21 cellular contexts compared by ENCODE assay signal in genomic region chr3:46897829-46898320, GRCh38. TPM values are rescaled to one million over a fixed set of nuclear protein-coding genes. Genes with fewer than 3 reads are reported as not detected.
A peak's percentile ranks its signal among the peaks of the same experiment; 100 is the strongest.
DNase-seq lines count a peak whose midpoint lies in the region; ATAC-seq and TF ChIP-seq lines count a peak whose summit lies in the region.
"Had no signal": no experiment of that assay in that cellular context is flagged by ENCODE, and none has a peak within 500 bp of the region (broad histone marks: within the 10 kb centered on the region; RNA-seq: fewer than 3 reads in every experiment).

No MANE protein-coding gene starts in this region.

- H3K9me3 ChIP-seq in SJCRH30 (replicated peaks) (no peaks in the 10 kb centered on the region), stomach (no peaks in the 10 kb centered on the region)
- H3K9me3 ChIP-seq: adrenal gland had no signal

- H3K36me3 ChIP-seq in SJCRH30 = no peaks in the 10 kb centered on the region
- H3K36me3 ChIP-seq in kidney epithelial cell (ENCODE audit: control insufficient read depth, insufficient read depth, low read length) = no peaks in the 10 kb centered on the region
- no peaks in the 10 kb centered on the region for H3K36me3 ChIP-seq in stomach
- H3K36me3 ChIP-seq: adrenal gland, cardiac muscle cell had no signal

- ATAC-seq in left cardiac atrium = no peak
- no peak for ATAC-seq in Right ventricle myocardium superior (ENCODE audit: poor library complexity)

- WGBS in stomach, 5 donors = 62 to 70% (median 67%) methylated on average over 14 to 15 of the region's 15 CpGs

- peak overlapping the region; percentile 56; the same call in 1 of the 2 replicates for H3K27ac ChIP-seq in SJCRH30
- H3K27ac ChIP-seq in stomach = no peak overlapping the region
- H3K27ac ChIP-seq: cardiac muscle cell, PC-9, SK-N-MC had no signal

- no peaks in the 10 kb centered on the region for H3K27me3 ChIP-seq in SJCRH30
- peaks cover 14% of the 10 kb centered on the region for H3K27me3 ChIP-seq in kidney epithelial cell (ENCODE audit: control insufficient read depth, insufficient read depth, low read length)
- peaks cover 0 to 52% (median 16%) of the 10 kb centered on the region in 3 donors for H3K27me3 ChIP-seq in stomach
- H3K27me3 ChIP-seq: cardiac muscle cell had no signal

- no peak for TF ChIP-seq POLR2A in stomach (IDR thresholded peaks at IDR 0.05)

- DNase-seq in left cardiac atrium = peak; percentile 17
- DNase-seq in Right ventricle myocardium superior = no peak
- DNase-seq in SJCRH30 = peak in 1 of 2 experiments; percentile 31
- DNase-seq in kidney epithelial cell (ENCODE audit: low read depth) = no peak
- no peak for DNase-seq in GM10248 (ENCODE audit: extremely low spot score)
- DNase-seq in stomach = no peak
- DNase-seq in NCI-H446 (lab: John Stamatoyannopoulos, UW) = no peak
- DNase-seq in hippocampal formation (lab: John Stamatoyannopoulos, UW) = no peak
- DNase-seq: ACHN; activated CD4-positive, CD25-positive, alpha-beta regulatory T cell treated with anti-CD3 and anti-CD28 coated beads, Interleukin-2, amount 50 U/mL, for 72 hours; activated CD8-positive, alpha-beta memory T cell treated with anti-CD3 and anti-CD28 coated beads for 24 hours; NCI-H1105 treated with DMSO at 0.1 percent for 48 hours; PC-9; T1000 had no signal

- TF ChIP-seq EP300 in stomach (IDR thresholded peaks at IDR 0.05) = no peak

- H3K4me1 ChIP-seq in SJCRH30 (peaks cover 6% of the 10 kb centered on the region; the same call in 1 of the 2 replicates), stomach (peaks cover 11 to 20% (median 15%) of the 10 kb centered on the region in 4 donors)

- CTCF ChIA-PET in GM10248 (lab: Yijun Ruan, JAX) = interaction anchor here (0.6 to 1.8 kb wide), 5 partner anchors 19 to 192 kb away, joined by 3 to 5 read pairs (median 3); no protein-coding TSS in a partner anchor

- H3K4me3 ChIP-seq in SJCRH30 = peak overlapping the region; percentile 66
- H3K4me3 ChIP-seq in kidney epithelial cell (ENCODE audit: low read depth, low read length) = no peak overlapping the region
- no peak overlapping the region for H3K4me3 ChIP-seq in stomach
- H3K4me3 ChIP-seq: adrenal gland, cardiac muscle cell, PC-9, SK-N-MC had no signal

- intact Hi-C loops in left cardiac atrium (cut with DNase I) (loop anchor here in 1 of 2 donors (5.0 kb wide), 1 partner anchor 191 kb away; no protein-coding TSS in a partner anchor), Right ventricle myocardium superior (cut with DNase I) (no loop called here), stomach (cut with DNase I; ENCODE audit: low total_unique reads) (no loop called here)

- POLR2A ChIA-PET in GM10248 (lab: Yijun Ruan, JAX) = no interaction called here

- TF ChIP-seq CTCF in kidney epithelial cell (IDR thresholded peaks at IDR 0.05; ENCODE audit: insufficient read depth, low read length, poor library complexity, severe bottlenecking) = peak; percentile 18
- TF ChIP-seq CTCF in GM10248 (IDR thresholded peaks at IDR 0.05; ENCODE audit: control extremely low read depth, extremely low read depth, low read depth, missing control alignments) = no peak
- no peak for TF ChIP-seq CTCF in stomach (IDR thresholded peaks at IDR 0.05)

RNA-seq across cellular contexts. Expression of gene PTH1R, which starts 20.4 kb away (rescaled TPM):
- 10 to 100 TPM in 1 of 2 donors, 1 to 10 TPM in 1; 5.4 to 10.0 TPM for total RNA-seq in left cardiac atrium
- total RNA-seq in Right ventricle myocardium superior = 11.8 TPM
- total RNA-seq in SJCRH30 (2014; rRNA removed; shearing (Covaris generic)) = 6.6 and 6.7 TPM in 2 replicates
- total RNA-seq in kidney epithelial cell = 1.7 and 2.1 TPM in 2 replicates
- 1 to 10 TPM; 2.6 to 4.0 (median 3.5) TPM for total RNA-seq in stomach
- polyA plus RNA-seq in stomach = 10 to 100 TPM in 2 of 3 donors, 1 to 10 TPM in 1; 8.4 to 22.4 (median 20.9) TPM
- total RNA-seq: CD4-positive, alpha-beta memory T cell; PC-9 had no signal
- polyA plus RNA-seq: CD4-positive, alpha-beta memory T cell; neural cell had no signal

RNA-seq across cellular contexts. Expression of gene MYL3, which starts 34.6 kb away (rescaled TPM):
- total RNA-seq in left cardiac atrium (100 to 1,000 TPM; 157 to 557 TPM), Right ventricle myocardium superior (10,727 TPM), kidney epithelial cell (0.54 and 2.7 TPM in 2 replicates), stomach (1 to 10 TPM in 1 of 5 donors, not detected in 4; 3.1 TPM)
- total RNA-seq in SJCRH30 (2014; rRNA removed; shearing (Covaris generic)) = not detected in 2 replicates
- 10 to 100 TPM in 1 of 3 donors, 1 to 10 TPM in 2; 1.5 to 11.5 (median 6.8) TPM for polyA plus RNA-seq in stomach
- total RNA-seq: CD4-positive, alpha-beta memory T cell; dermis microvascular lymphatic vessel endothelial cell; frontal cortex; PC-9 had no signal
- polyA plus RNA-seq: CD4-positive, alpha-beta memory T cell had no signal

Comparison
In these comparisons a context has a peak if more than half of its experiments do, and no peak if none do; other contexts are left out.
1. RNA of gene MYL3, which starts 34.6 kb away (total RNA-seq): 10,727 TPM in Right ventricle myocardium superior (single experiment) and 157 to 557 TPM in left cardiac atrium; 0.54 to 2.7 TPM in kidney epithelial cell, not detected in SJCRH30 and 3.1 TPM in stomach; every median in the first group is over 10 times any median in the second.